Comparison of ENCODE assay signal across 9 cellular contexts in genomic region chr17:29219378-29220047, GRCh38. TPM values are rescaled to one million over a fixed set of nuclear protein-coding genes. Genes with fewer than 3 reads are reported as not detected.
A peak's percentile ranks its signal among the peaks of the same experiment; 100 is the strongest.
DNase-seq lines count a peak whose midpoint lies in the region; ATAC-seq and TF ChIP-seq lines count a peak whose summit lies in the region.
"Had no signal": no experiment of that assay in that cellular context is flagged by ENCODE, and none has a peak within 500 bp of the region (broad histone marks: within the 10 kb centered on the region; RNA-seq: fewer than 3 reads in every experiment).

No MANE protein-coding gene starts in this region.

- peak; percentile 55 for DNase-seq in COR-L47 (lab: John Stamatoyannopoulos, UW)
- peak; percentile 57 for DNase-seq in NCI-H524 treated with DMSO at 0.1 percent for 48 hours (lab: John Stamatoyannopoulos, UW)
- DNase-seq in activated CD4-positive, alpha-beta T cell treated with anti-CD3 and anti-CD28 coated beads, Interleukin-2, amount 10 ng/mL, durations not matched to agents 7 days and 5 days, result peak; percentile 79
- DNase-seq in coronary artery (ENCODE audit: low spot score), result peak; percentile 80
- peak; percentile 67 to 86 (median 74) for DNase-seq in right lobe of liver
- DNase-seq in stimulated activated CD4-positive, alpha-beta T cell treated with anti-CD3 and anti-CD28 coated beads, TNF-alpha, amount 100 ng/mL, for 4 hours (ENCODE audit: low read depth in 3 of 3), result peak; percentile 32 to 47 (median 39)
- no peak for DNase-seq in NCI-H226

- no peaks in the 10 kb centered on the region for H3K36me3 ChIP-seq in HEK293 (ENCODE audit: control insufficient read depth in 2 of 2, insufficient read depth in 1 of 2, low read length in 2 of 2)
- no peaks in the 10 kb centered on the region for H3K36me3 ChIP-seq in right lobe of liver

- no peak overlapping the region for H3K27ac ChIP-seq in HEK293 (ENCODE audit: extremely low read depth, low read depth, low read length)
- H3K27ac ChIP-seq in coronary artery, result no peak overlapping the region
- H3K27ac ChIP-seq in right lobe of liver, result no peak overlapping the region

- H3K9me3 Mint-ChIP-seq in activated CD4-positive, alpha-beta T cell treated with anti-CD3 and anti-CD28 coated beads, Interleukin-2, amount 10 ng/mL, durations not matched to agents 7 days and 5 days, result no peaks in the 10 kb centered on the region
- H3K9me3 Mint-ChIP-seq: activated naive CD4-positive, alpha-beta T cell treated with anti-CD3 and anti-CD28 coated beads, Interleukin-2, amount 50 U/mL, for 24 hours had no signal

- H3K36me3 Mint-ChIP-seq in activated CD4-positive, alpha-beta T cell treated with anti-CD3 and anti-CD28 coated beads, Interleukin-2, amount 10 ng/mL, durations not matched to agents 7 days and 5 days (ENCODE audit: low read depth), result no peaks in the 10 kb centered on the region
- H3K36me3 Mint-ChIP-seq: activated naive CD4-positive, alpha-beta T cell treated with anti-CD3 and anti-CD28 coated beads, Interleukin-2, amount 50 U/mL, for 24 hours had no signal

- intact Hi-C loops in right lobe of liver (cut with DNase I), result loop anchor here (5.0 to 10.0 kb wide), 2 partner anchors 67 to 75 kb away; no protein-coding TSS in a partner anchor

- no peaks in the 10 kb centered on the region for H3K27me3 ChIP-seq in right lobe of liver

- CTCF ChIA-PET in HEK293 (lab: Yijun Ruan, JAX), result interaction anchor here (0.6 to 12.0 kb wide), 64 partner anchors 9 to 1379 kb away, joined by 3 to 235 read pairs (median 5); partner anchors contain the start of gene MYO18A
- CTCF ChIA-PET in activated CD4-positive, alpha-beta T cell treated with anti-CD3 and anti-CD28 coated beads, Interleukin-2, amount 10 ng/mL, durations not matched to agents 7 days and 5 days (lab: Charles Lee), result interaction anchor here (0.6 to 4.8 kb wide), 19 partner anchors 11 to 103 kb away, joined by 3 to 30 read pairs (median 4); no protein-coding TSS in a partner anchor

- H3K27ac Mint-ChIP-seq in activated CD4-positive, alpha-beta T cell treated with anti-CD3 and anti-CD28 coated beads, Interleukin-2, amount 10 ng/mL, durations not matched to agents 7 days and 5 days, result no peak overlapping the region
- H3K27ac Mint-ChIP-seq: activated naive CD4-positive, alpha-beta T cell treated with anti-CD3 and anti-CD28 coated beads, Interleukin-2, amount 50 U/mL, for 24 hours had no signal

- peak; percentile 94 for TF ChIP-seq CTCF in HEK293 (tag by site-specific recombination; IDR thresholded peaks at IDR 0.05)
- peak; percentile 85 for TF ChIP-seq CTCF in coronary artery (IDR thresholded peaks at IDR 0.05)
- TF ChIP-seq CTCF in right lobe of liver (IDR thresholded peaks at IDR 0.05), result peak; percentile 92 to 98 (median 97)

- peak; percentile 98 to 100 (median 99) for ATAC-seq in right lobe of liver

- no peaks in the 10 kb centered on the region for H3K9me3 ChIP-seq in HEK293 (ENCODE audit: control insufficient read depth, insufficient read depth, low read depth, low read length)
- no peaks in the 10 kb centered on the region for H3K9me3 ChIP-seq in right lobe of liver

- peaks cover 5% of the 10 kb centered on the region for H3K27me3 Mint-ChIP-seq in activated CD4-positive, alpha-beta T cell treated with anti-CD3 and anti-CD28 coated beads, Interleukin-2, amount 10 ng/mL, durations not matched to agents 7 days and 5 days

- TF ChIP-seq POLR2A in right lobe of liver (IDR thresholded peaks at IDR 0.05), result no peak

- WGBS in right lobe of liver (ENCODE audit: insufficient coverage, low coverage, low lambda C conversion rate, missing lambda C conversion rate), result 5% methylated on average over 14 of the region's 14 CpGs

- H3K4me1 Mint-ChIP-seq in activated CD4-positive, alpha-beta T cell treated with anti-CD3 and anti-CD28 coated beads, Interleukin-2, amount 10 ng/mL, durations not matched to agents 7 days and 5 days, result peaks cover 8% of the 10 kb centered on the region

- no peak overlapping the region for H3K4me3 Mint-ChIP-seq in activated CD4-positive, alpha-beta T cell treated with anti-CD3 and anti-CD28 coated beads, Interleukin-2, amount 10 ng/mL, durations not matched to agents 7 days and 5 days
- H3K4me3 Mint-ChIP-seq: activated naive CD4-positive, alpha-beta T cell treated with anti-CD3 and anti-CD28 coated beads, Interleukin-2, amount 50 U/mL, for 24 hours had no signal

- POLR2A ChIA-PET in HEK293 (lab: Yijun Ruan, JAX), result interaction anchor here (0.7 to 3.2 kb wide), 3 partner anchors 71 to 75 kb away, joined by 3 to 18 read pairs (median 3); partner anchors contain the start of gene NUFIP2
- POLR2A ChIA-PET in activated CD4-positive, alpha-beta T cell treated with anti-CD3 and anti-CD28 coated beads, Interleukin-2, amount 10 ng/mL, durations not matched to agents 7 days and 5 days (lab: Charles Lee), result no interaction called here

- H3K4me1 ChIP-seq in HEK293 (ENCODE audit: control insufficient read depth, insufficient read depth, low read length) (no peaks in the 10 kb centered on the region), right lobe of liver (peaks cover 0 to 4% (median 0%) of the 10 kb centered on the region in 4 donors)

- H3K4me3 ChIP-seq in HEK293 (ENCODE audit: low read depth, low read length) (no peak overlapping the region), coronary artery (no peak overlapping the region), right lobe of liver (no peak overlapping the region)

TF ChIP-seq in HEK293, 187 proteins besides CTCF, POLR2A, EP300 and RAD21 (continues in another document):
- TF ChIP-seq ZNF660 (tag by site-specific recombination; IDR thresholded peaks at IDR 0.05) (peak; percentile 70; the same call in 1 of the 2 replicates), ZNF302 (tag by site-specific recombination; IDR thresholded peaks at IDR 0.05; ENCODE audit: low read depth) (no peak), ZNF654 (tag by site-specific recombination; IDR thresholded peaks at IDR 0.05; ENCODE audit: low read depth) (peak; percentile 73), ZNF24 (tag by site-specific recombination; IDR thresholded peaks at IDR 0.05) (no peak), ZNF184 (tag by site-specific recombination; IDR thresholded peaks at IDR 0.05) (0 out of 2 replicates have a peak, but pooled peaks have one; percentile 37), ZBTB48 (tag by site-specific recombination; IDR thresholded peaks at IDR 0.05) (peak; percentile 83), ZBTB10 (tag by site-specific recombination; IDR thresholded peaks at IDR 0.05) (peak; percentile 26; the same call in 1 of the 2 replicates), ZNF335 (tag by site-specific recombination; conservative IDR thresholded peaks at IDR 0.05) (peak; percentile 57), GLI2 (tag by site-specific recombination; IDR thresholded peaks at IDR 0.05; ENCODE audit: borderline replicate concordance, low read depth) (no peak), IKZF3 (tag by site-specific recombination; IDR thresholded peaks at IDR 0.05) (peak; percentile 96)
- TF ChIP-seq, protein P1, sequence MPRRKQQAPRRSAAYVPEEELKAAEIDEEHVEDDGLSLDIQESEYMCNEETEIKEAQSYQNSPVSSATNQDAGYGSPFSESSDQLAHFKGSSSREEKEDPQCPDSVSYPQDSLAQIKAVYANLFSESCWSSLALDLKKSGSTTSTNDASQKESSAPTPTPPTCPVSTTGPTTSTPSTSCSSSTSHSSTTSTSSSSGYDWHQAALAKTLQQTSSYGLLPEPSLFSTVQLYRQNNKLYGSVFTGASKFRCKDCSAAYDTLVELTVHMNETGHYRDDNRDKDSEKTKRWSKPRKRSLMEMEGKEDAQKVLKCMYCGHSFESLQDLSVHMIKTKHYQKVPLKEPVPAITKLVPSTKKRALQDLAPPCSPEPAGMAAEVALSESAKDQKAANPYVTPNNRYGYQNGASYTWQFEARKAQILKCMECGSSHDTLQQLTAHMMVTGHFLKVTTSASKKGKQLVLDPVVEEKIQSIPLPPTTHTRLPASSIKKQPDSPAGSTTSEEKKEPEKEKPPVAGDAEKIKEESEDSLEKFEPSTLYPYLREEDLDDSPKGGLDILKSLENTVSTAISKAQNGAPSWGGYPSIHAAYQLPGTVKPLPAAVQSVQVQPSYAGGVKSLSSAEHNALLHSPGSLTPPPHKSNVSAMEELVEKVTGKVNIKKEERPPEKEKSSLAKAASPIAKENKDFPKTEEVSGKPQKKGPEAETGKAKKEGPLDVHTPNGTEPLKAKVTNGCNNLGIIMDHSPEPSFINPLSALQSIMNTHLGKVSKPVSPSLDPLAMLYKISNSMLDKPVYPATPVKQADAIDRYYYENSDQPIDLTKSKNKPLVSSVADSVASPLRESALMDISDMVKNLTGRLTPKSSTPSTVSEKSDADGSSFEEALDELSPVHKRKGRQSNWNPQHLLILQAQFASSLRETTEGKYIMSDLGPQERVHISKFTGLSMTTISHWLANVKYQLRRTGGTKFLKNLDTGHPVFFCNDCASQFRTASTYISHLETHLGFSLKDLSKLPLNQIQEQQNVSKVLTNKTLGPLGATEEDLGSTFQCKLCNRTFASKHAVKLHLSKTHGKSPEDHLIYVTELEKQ (tag by site-specific recombination; IDR thresholded peaks at IDR 0.05; ENCODE audit: borderline replicate concordance), result no peak

RNA-seq across cellular contexts. Expression of gene CRYBA1, which starts 27.1 kb away (rescaled TPM):
- not detected for total RNA-seq in activated CD4-positive, alpha-beta T cell treated with anti-CD3 and anti-CD28 coated beads, Interleukin-2, amount 10 ng/mL, durations not matched to agents 7 days and 5 days
- not detected for total RNA-seq in right lobe of liver

RNA-seq across cellular contexts. Expression of gene MYO18A, which starts 39.3 kb away (rescaled TPM):
- 100 to 1,000 TPM in 1 of 2 experiments, 10 to 100 TPM in 1; 82.2 to 101 TPM for total RNA-seq in activated CD4-positive, alpha-beta T cell treated with anti-CD3 and anti-CD28 coated beads, Interleukin-2, amount 10 ng/mL, durations not matched to agents 7 days and 5 days
- total RNA-seq in right lobe of liver, result 10 to 100 TPM; 50.1 to 98.2 (median 81.8) TPM
